In genomic region chr1:111755321-111756123, GRCh38 we compare ENCODE assay signal across 1 cellular context.
TF ChIP-seq lines count a peak whose summit lies in the region.

TSS of gene DDX20 (plus strand) at chr1:111755901. CDS start at chr1:111755925, 24 bp downstream.

TF ChIP-seq in A549, 52 proteins besides CTCF, POLR2A, EP300 and RAD21 (continued from another document):
- TF ChIP-seq ELK1 (IDR thresholded peaks at IDR 0.05; ENCODE audit: low read depth, low read length) (no peak), E2F6 (IDR thresholded peaks at IDR 0.05; ENCODE audit: borderline replicate concordance, low read depth) (peak; percentile 74; the same call in 1 of the 2 replicates), ESRRA (IDR thresholded peaks at IDR 0.05; ENCODE audit: borderline replicate concordance, low read length) (no peak), POLR2AphosphoS2 (conservative IDR thresholded peaks at IDR 0.05; ENCODE audit: low read length) (no peak), MYC (IDR thresholded peaks at IDR 0.05; ENCODE audit: borderline replicate concordance, low read length) (peak; percentile 50; the same call in 1 of the 2 replicates), HMGXB4 (CRISPR knock-in tag; IDR thresholded peaks at IDR 0.05; ENCODE audit: borderline replicate concordance) (no peak), JUNB (IDR thresholded peaks at IDR 0.05) (no peak), HEYL (CRISPR knock-in tag; IDR thresholded peaks at IDR 0.05) (no peak), HOXB5 (CRISPR knock-in tag; IDR thresholded peaks at IDR 0.05) (no peak), JUN (IDR thresholded peaks at IDR 0.05) (peak in 1 of 2 experiments; percentile 15; a peak in 2 of 5 replicates), KDM5A (IDR thresholded peaks at IDR 0.05) (peak; percentile 85), HDAC2 (IDR thresholded peaks at IDR 0.05) (no peak), RCOR1 (IDR thresholded peaks at IDR 0.05; ENCODE audit: low read depth, low read length) (no peak), FOXS1 (CRISPR knock-in tag; IDR thresholded peaks at IDR 0.05) (no peak), REST (IDR thresholded peaks at IDR 0.05) (peak; percentile 88), ZSCAN20 (CRISPR knock-in tag; IDR thresholded peaks at IDR 0.05) (no peak), CEBPB (IDR thresholded peaks at IDR 0.05) (peak in 1 of 2 experiments; percentile 40; a peak in 1 of 4 replicates), BCL3 (IDR thresholded peaks at IDR 0.05) (peak; percentile 53; the same call in 1 of the 3 replicates), TFCP2L1 (CRISPR knock-in tag; IDR thresholded peaks at IDR 0.05) (no peak), CBX8 (IDR thresholded peaks at IDR 0.05) (no peak), ZFP36 (IDR thresholded peaks at IDR 0.05; ENCODE audit: borderline replicate concordance, partially characterized antibody) (no peak)
